In genomic region chr1:89698624-89699023, GRCh38 we compare ENCODE assay signal across 16 cellular contexts.
DNase-seq lines count a peak whose midpoint lies in the region; ATAC-seq, FAIRE-seq and TF ChIP-seq lines count a peak whose summit lies in the region.
"Had no signal": no experiment of that assay in that cellular context is flagged by ENCODE, and none has a peak within 500 bp of the region (broad histone marks: within the 10 kb centered on the region; RNA-seq: fewer than 3 reads in every experiment).

No MANE protein-coding gene starts in this region.

- H3K36me3 Mint-ChIP-seq in activated T-cell treated with anti-CD3 and anti-CD28 coated beads, Interleukin-2, amount 50 U/mL, for 4 hours (ENCODE audit: insufficient read depth) = peaks cover 58% of the 10 kb centered on the region
- H3K36me3 Mint-ChIP-seq in T-helper 17 cell (ENCODE audit: low read depth) = peaks cover 7% of the 10 kb centered on the region
- peaks cover 21% of the 10 kb centered on the region for H3K36me3 Mint-ChIP-seq in stimulated activated memory B cell treated with anti-CD40 and anti-IgM and Interleukin-4, amounts not matched to agents 10 μg/mL and 1 μg/mL and 100 μg/mL, for 72 hours

- H3K4me1 Mint-ChIP-seq in activated T-cell treated with anti-CD3 and anti-CD28 coated beads, Interleukin-2, amount 50 U/mL, for 4 hours (ENCODE audit: low read depth) = peaks cover 90% of the 10 kb centered on the region
- H3K4me1 Mint-ChIP-seq in T-helper 17 cell = peaks cover 51% of the 10 kb centered on the region
- peaks cover 39% of the 10 kb centered on the region for H3K4me1 Mint-ChIP-seq in stimulated activated memory B cell treated with anti-CD40 and anti-IgM and Interleukin-4, amounts not matched to agents 10 μg/mL and 1 μg/mL and 100 μg/mL, for 72 hours

- H3K4me3 ChIP-seq in dorsolateral prefrontal cortex = no peak overlapping the region
- H3K4me3 ChIP-seq: body of pancreas, SJCRH30 had no signal

- peak overlapping the region; percentile 89 for H3K27ac Mint-ChIP-seq in T-helper 17 cell
- peak overlapping the region; percentile 74 for H3K27ac Mint-ChIP-seq in stimulated activated memory B cell treated with anti-CD40 and anti-IgM and Interleukin-4, amounts not matched to agents 10 μg/mL and 1 μg/mL and 100 μg/mL, for 72 hours

- H3K4me3 Mint-ChIP-seq in activated T-cell treated with anti-CD3 and anti-CD28 coated beads, Interleukin-2, amount 50 U/mL, for 4 hours = peak overlapping the region; percentile 67
- H3K4me3 Mint-ChIP-seq in T-helper 17 cell = peak overlapping the region; percentile 78
- no peak overlapping the region for H3K4me3 Mint-ChIP-seq in stimulated activated memory B cell treated with anti-CD40 and anti-IgM and Interleukin-4, amounts not matched to agents 10 μg/mL and 1 μg/mL and 100 μg/mL, for 72 hours

- no peak for ATAC-seq in activated T-cell treated with anti-CD3 and anti-CD28 coated beads, Interleukin-2, amount 50 U/mL, for 4 hours
- peak; percentile 34 for ATAC-seq in T-helper 17 cell
- no peak for ATAC-seq in stimulated activated memory B cell treated with anti-CD40 and anti-IgM and Interleukin-4, amounts not matched to agents 10 μg/mL and 1 μg/mL and 100 μg/mL, for 72 hours
- ATAC-seq in HG02870 (IDR thresholded peaks at IDR 0.05; ENCODE audit: unreplicated experiment) = no peak
- ATAC-seq: body of pancreas had no signal

- no peaks in the 10 kb centered on the region for H3K9me3 ChIP-seq in T-helper 17 cell (ENCODE audit: control insufficient read depth, low read length, poor library complexity, severe bottlenecking)
- H3K9me3 ChIP-seq: body of pancreas, SJCRH30 had no signal

- FAIRE-seq in endometrium (lab: Jason Lieb, UNC) = peak; percentile 78

- no peaks in the 10 kb centered on the region for H3K27me3 Mint-ChIP-seq in activated T-cell treated with anti-CD3 and anti-CD28 coated beads, Interleukin-2, amount 50 U/mL, for 4 hours (ENCODE audit: low read depth)
- no peaks in the 10 kb centered on the region for H3K27me3 Mint-ChIP-seq in T-helper 17 cell
- no peaks in the 10 kb centered on the region for H3K27me3 Mint-ChIP-seq in stimulated activated memory B cell treated with anti-CD40 and anti-IgM and Interleukin-4, amounts not matched to agents 10 μg/mL and 1 μg/mL and 100 μg/mL, for 72 hours

- no peaks in the 10 kb centered on the region for H3K27me3 ChIP-seq in dorsolateral prefrontal cortex
- H3K27me3 ChIP-seq: body of pancreas, SJCRH30 had no signal

- TF ChIP-seq CTCF in dorsolateral prefrontal cortex (IDR thresholded peaks at IDR 0.05 in 54 of 56, conservative IDR thresholded peaks at IDR 0.05 in 2 of 56; ENCODE audit: low read depth in 1 of 56, partially characterized antibody in 56 of 56) = no peak

- no peak for DNase-seq in activated T-cell treated with anti-CD3 and anti-CD28 coated beads, Interleukin-2, amount 50 U/mL, for 4 hours
- DNase-seq in activated T-cell treated with anti-CD3 and anti-CD28 coated beads, Interleukin-2, amount 50 U/mL, for 48 hours = no peak
- DNase-seq in T-helper 17 cell (no peak), dorsolateral prefrontal cortex (no peak), iPS-NIHi7 (ENCODE audit: extremely low spot score) (no peak)
- DNase-seq: body of pancreas; foreskin melanocyte; H7; IMR-90; mammary epithelial cell; NCI-H2227 treated with DMSO at 0.1 percent for 48 hours; SJCRH30; stimulated activated CD4-positive, alpha-beta T cell treated with anti-CD3 and anti-CD28 coated beads, Interleukin-4, amount 100 ng/mL, for 4 hours had no signal

- peak overlapping the region in 1 of 59 donors; percentile 25 for H3K27ac ChIP-seq in dorsolateral prefrontal cortex
- H3K27ac ChIP-seq: body of pancreas, SJCRH30 had no signal

- H3K9me3 Mint-ChIP-seq in activated T-cell treated with anti-CD3 and anti-CD28 coated beads, Interleukin-2, amount 50 U/mL, for 4 hours = no peaks in the 10 kb centered on the region
- no peaks in the 10 kb centered on the region for H3K9me3 Mint-ChIP-seq in stimulated activated memory B cell treated with anti-CD40 and anti-IgM and Interleukin-4, amounts not matched to agents 10 μg/mL and 1 μg/mL and 100 μg/mL, for 72 hours

- intact Hi-C loops in dorsolateral prefrontal cortex (cut with DNase I) = no loop called here
